Comparison of ENCODE assay signal across 14 cellular contexts in the genomic region with DNA sequence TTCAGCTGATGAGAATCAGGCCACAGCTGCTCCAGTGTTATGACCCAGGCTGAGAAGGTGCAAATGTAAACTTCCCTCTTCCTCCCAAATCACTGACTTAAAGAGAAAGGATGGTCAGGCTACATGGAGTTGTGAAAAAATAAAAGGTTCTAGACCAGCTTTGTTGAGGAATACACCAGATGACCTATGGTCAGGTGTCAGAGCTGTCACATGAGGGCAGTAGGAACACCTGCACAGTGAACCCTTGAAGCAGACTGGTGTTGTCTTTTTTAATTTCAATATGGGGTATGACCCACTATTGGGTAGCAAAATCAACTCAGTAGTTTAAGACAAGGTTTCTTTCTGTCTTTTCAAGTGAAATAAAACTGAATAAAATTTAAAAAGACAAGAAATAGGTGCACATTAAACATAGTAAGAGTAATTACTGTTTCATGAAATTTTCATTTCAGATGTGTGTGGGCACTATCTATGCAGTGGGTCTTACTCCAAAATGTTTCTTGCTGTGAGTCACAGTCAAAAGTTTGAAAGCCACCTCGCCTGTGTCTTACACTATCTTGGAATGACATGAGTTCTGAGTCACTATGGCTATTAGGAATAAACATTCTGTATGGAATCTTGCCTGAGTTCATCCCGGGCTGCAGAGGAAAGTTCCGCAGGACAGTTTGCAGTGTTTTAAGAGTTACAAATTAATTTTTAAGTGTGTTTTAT.
DNase-seq lines count a peak whose midpoint lies in the region; ATAC-seq, FAIRE-seq and TF ChIP-seq lines count a peak whose summit lies in the region.
"Had no signal": no experiment of that assay in that cellular context is flagged by ENCODE, and none has a peak within 500 bp of the region (broad histone marks: within the 10 kb centered on the region; RNA-seq: fewer than 3 reads in every experiment).

No MANE protein-coding gene starts in this region.

- H3K4me1 ChIP-seq in mesodermal cell (ENCODE audit: control insufficient read depth, insufficient read depth, low read length, poor library complexity, severe bottlenecking): peaks cover 73% of the 10 kb centered on the region

- FAIRE-seq in HTR-8/SVneo (lab: Jason Lieb, UNC): no peak

- no peak for ATAC-seq in HG02840 (IDR thresholded peaks at IDR 0.05; ENCODE audit: low FRiP score, unreplicated experiment)
- ATAC-seq: naive thymus-derived CD4-positive, alpha-beta T cell had no signal

- H3K36me3 ChIP-seq in mesodermal cell (ENCODE audit: control insufficient read depth, insufficient read depth, low read length): peaks cover 4% of the 10 kb centered on the region

- peak overlapping the region; percentile 32 for H3K27ac ChIP-seq in mesodermal cell (ENCODE audit: low read depth, low read length, severe bottlenecking)

- H3K9me3 ChIP-seq in mesodermal cell (ENCODE audit: control insufficient read depth, low read length): no peaks in the 10 kb centered on the region

- H3K4me3 ChIP-seq in choroid plexus epithelial cell (ENCODE audit: low read depth, low read length): no peak overlapping the region
- H3K4me3 ChIP-seq in mesodermal cell (ENCODE audit: extremely low read depth, insufficient read depth, low read length, poor library complexity, severe bottlenecking): no peak overlapping the region

- TF ChIP-seq CTCF in choroid plexus epithelial cell (conservative IDR thresholded peaks at IDR 0.05; ENCODE audit: low read depth, low read length): no peak

- 40 to 100% methylated on average over 1 of the region's 3 CpGs for WGBS in mesodermal cell (ENCODE audit: insufficient coverage in 2 of 2), 2 experiments

- peak; percentile 78 for DNase-seq in AG08395 (ENCODE audit: low spot score)
- DNase-seq in HTR-8/SVneo (ENCODE audit: insufficient read length, low spot score): peak; percentile 4
- DNase-seq in choroid plexus epithelial cell (ENCODE audit: low read depth): peak; percentile 53
- DNase-seq in central memory CD4-positive, alpha-beta T cell: no peak
- DNase-seq in NCI-H1436 (lab: John Stamatoyannopoulos, UW): no peak
- no peak for DNase-seq in stimulated activated naive CD4-positive, alpha-beta T cell treated with Interleukin-2 at 50 U/mL for 16 hours (lab: John Stamatoyannopoulos, UW)
- DNase-seq: CD4-positive, CD25-positive, alpha-beta regulatory T cell; immature natural killer cell; naive thymus-derived CD4-positive, alpha-beta T cell; NCI-H1105; NCI-H526 treated with DMSO at 0.1 percent for 48 hours; SIG-M5 had no signal

Comparison
In these comparisons a context has a peak if more than half of its experiments do, and no peak if none do; other contexts are left out.
1. DNase-seq: peak in AG08395 (single experiment), HTR-8/SVneo (single experiment) and choroid plexus epithelial cell (single experiment); none in central memory CD4-positive, alpha-beta T cell (single experiment), NCI-H1436 (single experiment) and stimulated activated naive CD4-positive, alpha-beta T cell treated with Interleukin-2 at 50 U/mL for 16 hours (single experiment).